35 cellular contexts compared by ENCODE assay signal in the genomic region with DNA sequence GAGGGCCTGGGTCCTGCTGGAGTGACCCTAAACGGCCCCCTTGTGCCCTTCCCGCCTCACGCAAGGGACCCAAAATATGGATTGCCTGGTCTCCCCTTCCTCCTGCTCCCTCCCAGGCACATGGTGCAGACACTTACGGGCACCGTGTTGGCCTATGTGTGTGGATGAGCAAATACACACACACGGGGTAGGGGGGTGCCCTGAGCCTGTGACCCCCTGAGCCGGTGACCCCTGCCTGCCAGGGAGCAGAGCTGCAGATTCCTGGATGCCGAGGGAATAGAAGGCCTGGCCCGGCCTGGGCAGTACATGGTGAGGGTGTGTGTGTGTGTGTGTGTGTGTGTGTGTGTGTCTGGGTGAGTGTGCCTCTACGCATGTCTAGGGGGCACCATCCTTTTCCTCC. TPM values are rescaled to one million over a fixed set of nuclear protein-coding genes. Genes with fewer than 3 reads are reported as not detected.
"Had no signal": no experiment of that assay in that cellular context is flagged by ENCODE, and none has a peak within 500 bp of the region (broad histone marks: within the 10 kb centered on the region; RNA-seq: fewer than 3 reads in every experiment).

No MANE protein-coding gene starts in this region.

- FAIRE-seq: astrocyte, endothelial cell of umbilical vein had no signal

- H3K4me3 ChIP-seq: mucosa of descending colon, smooth muscle cell, stomach, thyroid gland, upper lobe of right lung had no signal

- H3K9me3 Mint-ChIP-seq: activated CD4-positive, alpha-beta memory T cell treated with anti-CD3 and anti-CD28 coated beads for 36 hours; activated CD4-positive, alpha-beta T cell treated with anti-CD3 and anti-CD28 coated beads, Interleukin-2, amount 10 ng/mL, durations not matched to agents 24 days and 14 days; activated naive CD4-positive, alpha-beta T cell treated with anti-CD3 and anti-CD28 coated beads, Interleukin-2, amount 10 ng/mL, durations not matched to agents 7 days and 5 days; activated naive CD8-positive, alpha-beta T cell treated with anti-CD3 and anti-CD28 coated beads, Interleukin-2, amount 10 ng/mL, durations not matched to agents 7 days and 5 days; immature natural killer cell; natural killer cell treated with Interleukin-12 subunit alpha and Interleukin-12 subunit beta and Interleukin-15 and Interleukin-18, amount 100 ng/mL, for 72 hours; stimulated activated naive B cell treated with anti-CD40 and anti-IgM and Interleukin-4, amounts not matched to agents 10 μg/mL and 1 μg/mL and 100 μg/mL, for 72 hours had no signal

- H3K36me3 Mint-ChIP-seq: activated CD4-positive, alpha-beta memory T cell treated with anti-CD3 and anti-CD28 coated beads for 36 hours; activated naive CD4-positive, alpha-beta T cell treated with anti-CD3 and anti-CD28 coated beads, Interleukin-2, amount 10 ng/mL, durations not matched to agents 7 days and 5 days; activated naive CD8-positive, alpha-beta T cell treated with anti-CD3 and anti-CD28 coated beads, Interleukin-2, amount 10 ng/mL, durations not matched to agents 7 days and 5 days; immature natural killer cell; natural killer cell treated with Interleukin-12 subunit alpha and Interleukin-12 subunit beta and Interleukin-15 and Interleukin-18, amount 100 ng/mL, for 72 hours; stimulated activated naive B cell treated with anti-CD40 and anti-IgM and Interleukin-4, amounts not matched to agents 10 μg/mL and 1 μg/mL and 100 μg/mL, for 72 hours had no signal

- H3K27ac Mint-ChIP-seq: activated CD4-positive, alpha-beta memory T cell treated with anti-CD3 and anti-CD28 coated beads for 36 hours; activated CD4-positive, alpha-beta T cell treated with anti-CD3 and anti-CD28 coated beads, Interleukin-2, amount 10 ng/mL, durations not matched to agents 24 days and 14 days; activated naive CD4-positive, alpha-beta T cell treated with anti-CD3 and anti-CD28 coated beads, Interleukin-2, amount 10 ng/mL, durations not matched to agents 7 days and 5 days; activated naive CD8-positive, alpha-beta T cell treated with anti-CD3 and anti-CD28 coated beads, Interleukin-2, amount 10 ng/mL, durations not matched to agents 7 days and 5 days; immature natural killer cell; natural killer cell treated with Interleukin-12 subunit alpha and Interleukin-12 subunit beta and Interleukin-15 and Interleukin-18, amount 100 ng/mL, for 72 hours; stimulated activated naive B cell treated with anti-CD40 and anti-IgM and Interleukin-4, amounts not matched to agents 10 μg/mL and 1 μg/mL and 100 μg/mL, for 72 hours; T-helper 17 cell had no signal

- H3K36me3 ChIP-seq: brain microvascular endothelial cell, heart left ventricle, left lung, stomach, thyroid gland, upper lobe of right lung had no signal

- H3K27me3 ChIP-seq: brain microvascular endothelial cell, foreskin keratinocyte, thyroid gland, upper lobe of right lung had no signal

- ATAC-seq: foreskin keratinocyte; natural killer cell treated with Interleukin-12 subunit alpha and Interleukin-12 subunit beta and Interleukin-15 and Interleukin-18, amount 100 ng/mL, for 72 hours; stimulated activated naive B cell treated with anti-CD40 and anti-IgM and Interleukin-4, amounts not matched to agents 10 μg/mL and 1 μg/mL and 100 μg/mL, for 72 hours; T-helper 17 cell had no signal

- H3K27me3 Mint-ChIP-seq: activated CD4-positive, alpha-beta T cell treated with anti-CD3 and anti-CD28 coated beads, Interleukin-2, amount 10 ng/mL, durations not matched to agents 24 days and 14 days; natural killer cell treated with Interleukin-12 subunit alpha and Interleukin-12 subunit beta and Interleukin-15 and Interleukin-18, amount 100 ng/mL, for 72 hours had no signal

- H3K4me3 Mint-ChIP-seq: activated CD4-positive, alpha-beta memory T cell treated with anti-CD3 and anti-CD28 coated beads for 36 hours; activated CD4-positive, alpha-beta T cell treated with anti-CD3 and anti-CD28 coated beads, Interleukin-2, amount 10 ng/mL, durations not matched to agents 24 days and 14 days; activated naive CD4-positive, alpha-beta T cell treated with anti-CD3 and anti-CD28 coated beads, Interleukin-2, amount 10 ng/mL, durations not matched to agents 7 days and 5 days; activated naive CD8-positive, alpha-beta T cell treated with anti-CD3 and anti-CD28 coated beads, Interleukin-2, amount 10 ng/mL, durations not matched to agents 7 days and 5 days; immature natural killer cell; natural killer cell treated with Interleukin-12 subunit alpha and Interleukin-12 subunit beta and Interleukin-15 and Interleukin-18, amount 100 ng/mL, for 72 hours; stimulated activated naive B cell treated with anti-CD40 and anti-IgM and Interleukin-4, amounts not matched to agents 10 μg/mL and 1 μg/mL and 100 μg/mL, for 72 hours; T-helper 17 cell had no signal

- H3K4me2 ChIP-seq: smooth muscle cell had no signal

- DNase-seq: activated CD4-positive, alpha-beta memory T cell treated with anti-CD3 and anti-CD28 coated beads for 36 hours; activated CD4-positive, alpha-beta T cell treated with anti-CD3 and anti-CD28 coated beads, Interleukin-2, amount 10 ng/mL, durations not matched to agents 24 days and 14 days; activated CD4-positive, CD25-positive, alpha-beta regulatory T cell treated with anti-CD3 and anti-CD28 coated beads, Interleukin-2, amount 50 U/mL, for 72 hours; activated CD8-positive, alpha-beta memory T cell treated with anti-CD3 and anti-CD28 coated beads, Interleukin-2, amount 50 U/mL, for 4 hours; activated gamma-delta T cell; activated naive CD4-positive, alpha-beta T cell treated with anti-CD3 and anti-CD28 coated beads, Interleukin-2, amount 10 ng/mL, durations not matched to agents 7 days and 5 days; activated naive CD8-positive, alpha-beta T cell treated with anti-CD3 and anti-CD28 coated beads, Interleukin-2, amount 10 ng/mL, durations not matched to agents 7 days and 5 days; activated T-cell treated with anti-CD3 and anti-CD28 coated beads, Interleukin-2, amount 50 U/mL, for 1 hour; brain microvascular endothelial cell; cortex of kidney; foreskin keratinocyte; immature natural killer cell; stimulated activated CD4-positive, alpha-beta T cell treated with anti-CD3 and anti-CD28 coated beads, Interleukin-15, amount 100 ng/mL, for 24 hours; stimulated activated CD4-positive, alpha-beta T cell treated with anti-CD3 and anti-CD28 coated beads, Interleukin-2, amount 100 ng/mL, for 24 hours; stimulated activated naive B cell treated with anti-CD40 and anti-IgM and Interleukin-4, amounts not matched to agents 10 μg/mL and 1 μg/mL and 100 μg/mL, for 72 hours; stomach; T-helper 17 cell; T1000; thyroid gland; upper lobe of right lung had no signal

- H3K27ac ChIP-seq: brain microvascular endothelial cell, foreskin keratinocyte, thyroid gland, upper lobe of right lung had no signal

- H3K9me3 ChIP-seq: heart left ventricle, left lung, mucosa of descending colon, stomach, thyroid gland, upper lobe of right lung had no signal

RNA-seq across cellular contexts. Expression of gene CEBPA, which starts 33.3 kb away (rescaled TPM):
- total RNA-seq: endothelial cell of umbilical vein had no signal

RNA-seq across cellular contexts. Expression of gene SLC7A10, which starts 43.4 kb away (rescaled TPM):
- total RNA-seq: activated CD4-positive, alpha-beta memory T cell treated with anti-CD3 and anti-CD28 coated beads for 36 hours; activated CD4-positive, alpha-beta T cell treated with anti-CD3 and anti-CD28 coated beads, Interleukin-2, amount 10 ng/mL, durations not matched to agents 24 days and 14 days; activated CD8-positive, alpha-beta memory T cell treated with anti-CD3 and anti-CD28 coated beads for 36 hours; activated naive CD8-positive, alpha-beta T cell treated with anti-CD3 and anti-CD28 coated beads, Interleukin-2, amount 10 ng/mL, durations not matched to agents 7 days and 5 days; chondrocyte; endothelial cell of umbilical vein; foreskin keratinocyte; kidney epithelial cell; lung microvascular endothelial cell; mucosa of descending colon; myocyte; natural killer cell treated with Interleukin-12 subunit alpha and Interleukin-12 subunit beta and Interleukin-15 and Interleukin-18, amount 100 ng/mL, for 72 hours; osteocyte; posterior vena cava; renal cortical epithelial cell; smooth muscle cell; T-helper 17 cell had no signal
- polyA plus RNA-seq: endothelial cell of umbilical vein, foreskin keratinocyte, immature natural killer cell, stomach had no signal
